9 cellular contexts compared by ENCODE assay signal in the genomic region with DNA sequence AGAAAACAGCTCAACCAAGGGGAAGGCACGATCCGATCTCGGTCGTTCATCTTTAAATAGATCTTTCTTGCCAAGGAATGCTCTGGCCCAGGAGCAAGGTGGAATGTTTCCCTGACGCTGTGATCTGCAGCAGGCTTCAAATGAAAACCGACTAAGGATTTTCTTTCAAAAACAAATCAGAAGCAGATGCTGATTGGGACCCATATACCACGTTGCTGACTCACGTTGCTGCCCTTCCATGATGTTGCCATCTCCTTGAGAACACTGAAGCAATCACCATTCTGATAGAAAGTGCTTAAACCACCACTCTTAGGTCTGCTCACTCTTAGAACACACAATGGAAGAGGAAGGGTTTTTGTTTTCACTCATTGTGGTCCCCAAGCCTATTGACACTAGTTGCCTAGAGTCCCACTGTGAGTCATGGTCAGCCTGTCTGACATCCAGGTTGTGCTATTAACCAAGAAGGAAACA. TPM values are rescaled to one million over a fixed set of nuclear protein-coding genes. Genes with fewer than 3 reads are reported as not detected.
DNase-seq lines count a peak whose midpoint lies in the region; ATAC-seq and TF ChIP-seq lines count a peak whose summit lies in the region.
"Had no signal": no experiment of that assay in that cellular context is flagged by ENCODE, and none has a peak within 500 bp of the region (broad histone marks: within the 10 kb centered on the region; RNA-seq: fewer than 3 reads in every experiment).

No MANE protein-coding gene starts in this region.

- H3K27me3 ChIP-seq in NT2/D1 (ENCODE audit: insufficient read depth, insufficient read length) (no peaks in the 10 kb centered on the region), right cardiac atrium (ENCODE audit: control insufficient read depth, insufficient read depth) (no peaks in the 10 kb centered on the region), uterus (no peaks in the 10 kb centered on the region)

- no peak for TF ChIP-seq POLR2A in uterus (IDR thresholded peaks at IDR 0.05)

- no peaks in the 10 kb centered on the region for H3K36me3 Mint-ChIP-seq in type B pancreatic cell

- H3K4me3 ChIP-seq in NT2/D1 (ENCODE audit: insufficient read length, low read depth) (no peak overlapping the region), right cardiac atrium (ENCODE audit: low read length) (no peak overlapping the region), uterus (no peak overlapping the region)

- no peaks in the 10 kb centered on the region for H3K27me3 Mint-ChIP-seq in type B pancreatic cell

- H3K36me3 ChIP-seq in NT2/D1 (ENCODE audit: insufficient read depth, insufficient read length, low read length) (no peaks in the 10 kb centered on the region), uterus (no peaks in the 10 kb centered on the region)

- TF ChIP-seq CTCF in uterus (IDR thresholded peaks at IDR 0.05) (no peak), type B pancreatic cell (conservative IDR thresholded peaks at IDR 0.05) (no peak)

- no peak overlapping the region for H3K27ac Mint-ChIP-seq in type B pancreatic cell

- H3K27ac ChIP-seq in right cardiac atrium (ENCODE audit: low read length), result peak overlapping the region; percentile 45
- peak overlapping the region; percentile 46 to 67 for H3K27ac ChIP-seq in uterus

- peak in 1 of 2 donors; percentile 18 for ATAC-seq in right cardiac atrium

- H3K9ac ChIP-seq in NT2/D1 (ENCODE audit: insufficient read length, low read depth), result no peak overlapping the region

- WGBS in right cardiac atrium, result 47% methylated on average over 8 of the region's 8 CpGs

- H3K4me1 ChIP-seq in NT2/D1 (ENCODE audit: insufficient read depth, insufficient read length) (no peaks in the 10 kb centered on the region), right cardiac atrium (ENCODE audit: control insufficient read depth, insufficient read depth, low read length) (no peaks in the 10 kb centered on the region), uterus (no peaks in the 10 kb centered on the region)
- H3K4me1 ChIP-seq: Caco-2 had no signal

- H3K4me1 Mint-ChIP-seq in type B pancreatic cell (ENCODE audit: unreplicated experiment), result peaks cover 5% of the 10 kb centered on the region

- intact Hi-C loops in right cardiac atrium (cut with DNase I), result no loop called here
- intact Hi-C loops in uterus (cut with DNase I; ENCODE audit: low total_unique reads), result no loop called here

- H3K9me3 ChIP-seq in NT2/D1 (ENCODE audit: insufficient read depth, low read length) (no peaks in the 10 kb centered on the region), right cardiac atrium (ENCODE audit: control insufficient read depth, low read length) (no peaks in the 10 kb centered on the region), uterus (no peaks in the 10 kb centered on the region)
- H3K9me3 ChIP-seq: Caco-2 had no signal

- H3K9me3 Mint-ChIP-seq in type B pancreatic cell, result no peaks in the 10 kb centered on the region

- DNase-seq in stimulated activated CD4-positive, alpha-beta T cell treated with anti-CD3 and anti-CD28 coated beads, Interleukin-15, amount 100 ng/mL, for 24 hours, result peak; percentile 43
- DNase-seq in stimulated activated CD4-positive, alpha-beta T cell treated with anti-CD3 and anti-CD28 coated beads, Interleukin-2, amount 100 ng/mL, for 48 hours, result no peak
- DNase-seq in NT2/D1 (ENCODE audit: low read depth, low spot score) (peak; percentile 50), right cardiac atrium (no peak), uterus (peak in 1 of 2 donors; percentile 22), NCI-H2029 treated with DMSO at 0.1 percent for 48 hours (lab: John Stamatoyannopoulos, UW) (no peak), type B pancreatic cell (ENCODE audit: extremely low spot score, unreplicated experiment) (no peak), NCI-H2107 (lab: John Stamatoyannopoulos, UW) (no peak)
- DNase-seq: Caco-2 had no signal

- no peak overlapping the region for H3K4me3 Mint-ChIP-seq in type B pancreatic cell

RNA-seq across cellular contexts. Expression of a gene that starts 26.1 kb away (rescaled TPM):
- 10 to 100 TPM; 24.9 to 38.3 (median 32.4) TPM for total RNA-seq in right cardiac atrium
- 46.7 TPM for polyA plus RNA-seq in right cardiac atrium
- total RNA-seq in uterus, result 10 to 100 TPM; 37.9 to 87.0 (median 40.3) TPM
- 47.1 and 54.0 TPM in 2 replicates for total RNA-seq in type B pancreatic cell (ENCODE audit: low replicate concordance)

RNA-seq across cellular contexts. Expression of a gene that starts 51.5 kb away (rescaled TPM):
- 1 to 10 TPM in 1 of 4 donors, under 1 TPM in 3; 0.42 to 1.4 (median 0.71) TPM for total RNA-seq in right cardiac atrium
- 0.16 TPM for polyA plus RNA-seq in right cardiac atrium
- total RNA-seq in uterus, result 1 to 10 TPM; 1.8 to 7.2 (median 2.8) TPM
- 10.6 and 41.8 TPM in 2 replicates for total RNA-seq in type B pancreatic cell (ENCODE audit: low replicate concordance)
- total RNA-seq: Caco-2 had no signal

Comparison
In these comparisons a context has a peak if more than half of its experiments do, and no peak if none do; other contexts are left out.
1. DNase-seq: peak in stimulated activated CD4-positive, alpha-beta T cell treated with anti-CD3 and anti-CD28 coated beads, Interleukin-15, amount 100 ng/mL, for 24 hours (single experiment) and NT2/D1 (single experiment); none in stimulated activated CD4-positive, alpha-beta T cell treated with anti-CD3 and anti-CD28 coated beads, Interleukin-2, amount 100 ng/mL, for 48 hours (0 of 2), right cardiac atrium (0 of 3), NCI-H2029 treated with DMSO at 0.1 percent for 48 hours (single experiment), type B pancreatic cell (single experiment) and NCI-H2107 (single experiment).